In genomic region chr6:149108398-149109100, GRCh38 we compare ENCODE assay signal across 1 cellular context.
A peak's percentile ranks its signal among the peaks of the same experiment; 100 is the strongest.
TF ChIP-seq lines count a peak whose summit lies in the region.

No MANE protein-coding gene starts in this region.

TF ChIP-seq in IMR-90, 13 proteins besides CTCF, POLR2A, EP300 and RAD21:
- TF ChIP-seq CEBPB (IDR thresholded peaks at IDR 0.05; ENCODE audit: low read depth, low read length) (peak; percentile 59; the same call in 1 of the 2 replicates), BHLHE40 (IDR thresholded peaks at IDR 0.05; ENCODE audit: low read depth, low read length) (no peak)
